Comparison of ENCODE assay signal across 17 cellular contexts in the genomic region with DNA sequence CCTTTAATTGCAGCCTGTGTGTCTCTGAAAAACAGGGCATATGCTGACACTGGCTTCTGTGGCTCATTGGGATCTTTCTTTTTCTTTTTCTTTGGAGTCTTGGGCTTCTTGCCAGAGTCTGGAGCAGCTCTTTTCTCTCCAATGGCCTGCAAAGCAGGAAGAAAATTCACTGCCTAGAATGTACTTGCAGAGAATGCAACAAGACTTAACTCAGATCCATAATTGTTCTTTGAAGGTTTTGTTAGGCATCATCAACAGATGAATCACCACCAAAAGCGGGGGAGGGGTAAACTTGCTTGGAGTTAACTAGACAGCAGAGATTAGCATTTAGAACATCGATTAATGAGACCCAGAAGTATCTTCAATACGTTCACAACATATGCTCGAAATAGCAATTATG.
DNase-seq lines count a peak whose midpoint lies in the region; ATAC-seq and FAIRE-seq lines count a peak whose summit lies in the region.
"Had no signal": no experiment of that assay in that cellular context is flagged by ENCODE, and none has a peak within 500 bp of the region (broad histone marks: within the 10 kb centered on the region; RNA-seq: fewer than 3 reads in every experiment).

No MANE protein-coding gene starts in this region.

- H3K9me3 Mint-ChIP-seq in activated T-helper 17 cell treated with anti-CD3 and anti-CD28 coated beads, Interleukin-2, amount 50 U/mL, for 72 hours, result peaks cover 8% of the 10 kb centered on the region
- H3K9me3 Mint-ChIP-seq: activated naive CD4-positive, alpha-beta T cell treated with anti-CD3 and anti-CD28 coated beads, Interleukin-2, amount 50 U/mL, for 24 hours; stimulated activated naive CD8-positive, alpha-beta T cell treated with anti-CD3 and anti-CD28 coated beads, Interleukin-15, Interleukin-2, amounts not matched to agents 100 ng/mL and 50 ng/mL, for 24 hours had no signal

- H3K27me3 Mint-ChIP-seq in activated T-helper 17 cell treated with anti-CD3 and anti-CD28 coated beads, Interleukin-2, amount 50 U/mL, for 72 hours, result no peaks in the 10 kb centered on the region
- H3K27me3 Mint-ChIP-seq: activated naive CD4-positive, alpha-beta T cell treated with anti-CD3 and anti-CD28 coated beads, Interleukin-2, amount 50 U/mL, for 24 hours; stimulated activated naive CD8-positive, alpha-beta T cell treated with anti-CD3 and anti-CD28 coated beads, Interleukin-15, Interleukin-2, amounts not matched to agents 100 ng/mL and 50 ng/mL, for 24 hours had no signal

- peak; percentile 62 for DNase-seq in NCI-H82 (lab: John Stamatoyannopoulos, UW)
- no peak for DNase-seq in NCI-H82 treated with DMSO at 0.1 percent for 48 hours (lab: John Stamatoyannopoulos, UW; ENCODE audit: unreplicated experiment)
- peak; percentile 70 for DNase-seq in astrocyte of the hippocampus (ENCODE audit: low read depth, low spot score)
- DNase-seq in islet precursor cell, result peak; percentile 74
- peak; percentile 28 for DNase-seq in urothelium cell line (ENCODE audit: low spot score)
- DNase-seq in NCI-H1092 treated with DMSO at 0.1 percent for 48 hours (lab: John Stamatoyannopoulos, UW), result no peak
- DNase-seq in SIG-M5 treated with dmso at 0.1 percent for 504 hours (lab: John Stamatoyannopoulos, UW; ENCODE audit: unreplicated experiment), result no peak
- DNase-seq: cortex of kidney; left ventricle myocardium superior; NCI-H345; stimulated activated CD4-positive, alpha-beta T cell treated with anti-CD3 and anti-CD28 coated beads, Interleukin-2, amount 100 ng/mL, for 24 hours; upper lobe of right lung had no signal

- ATAC-seq in activated T-helper 17 cell treated with anti-CD3 and anti-CD28 coated beads, Interleukin-2, amount 50 U/mL, for 72 hours (replicated peaks), result no peak
- ATAC-seq: left ventricle myocardium superior, Right ventricle myocardium inferior, sciatic nerve, upper lobe of right lung had no signal

- no peaks in the 10 kb centered on the region for H3K36me3 Mint-ChIP-seq in activated T-helper 17 cell treated with anti-CD3 and anti-CD28 coated beads, Interleukin-2, amount 50 U/mL, for 72 hours (ENCODE audit: low read depth)
- H3K36me3 Mint-ChIP-seq: activated naive CD4-positive, alpha-beta T cell treated with anti-CD3 and anti-CD28 coated beads, Interleukin-2, amount 50 U/mL, for 24 hours had no signal

- H3K27ac Mint-ChIP-seq in activated T-helper 17 cell treated with anti-CD3 and anti-CD28 coated beads, Interleukin-2, amount 50 U/mL, for 72 hours, result no peak overlapping the region
- H3K27ac Mint-ChIP-seq: activated naive CD4-positive, alpha-beta T cell treated with anti-CD3 and anti-CD28 coated beads, Interleukin-2, amount 50 U/mL, for 24 hours; stimulated activated naive CD8-positive, alpha-beta T cell treated with anti-CD3 and anti-CD28 coated beads, Interleukin-15, Interleukin-2, amounts not matched to agents 100 ng/mL and 50 ng/mL, for 24 hours had no signal

- H3K4me1 Mint-ChIP-seq in activated T-helper 17 cell treated with anti-CD3 and anti-CD28 coated beads, Interleukin-2, amount 50 U/mL, for 72 hours, result no peaks in the 10 kb centered on the region
- H3K4me1 Mint-ChIP-seq: activated naive CD4-positive, alpha-beta T cell treated with anti-CD3 and anti-CD28 coated beads, Interleukin-2, amount 50 U/mL, for 24 hours had no signal

- H3K4me3 Mint-ChIP-seq in activated T-helper 17 cell treated with anti-CD3 and anti-CD28 coated beads, Interleukin-2, amount 50 U/mL, for 72 hours, result no peak overlapping the region
- H3K4me3 Mint-ChIP-seq: activated naive CD4-positive, alpha-beta T cell treated with anti-CD3 and anti-CD28 coated beads, Interleukin-2, amount 50 U/mL, for 24 hours; stimulated activated naive CD8-positive, alpha-beta T cell treated with anti-CD3 and anti-CD28 coated beads, Interleukin-15, Interleukin-2, amounts not matched to agents 100 ng/mL and 50 ng/mL, for 24 hours had no signal

- FAIRE-seq in urothelium cell line (lab: Jason Lieb, UNC), result peak; percentile 17

Comparison
In these comparisons a context has a peak if more than half of its experiments do, and no peak if none do; other contexts are left out.
1. DNase-seq: peak in NCI-H82 (single experiment), astrocyte of the hippocampus (single experiment), islet precursor cell (single experiment) and urothelium cell line (single experiment); none in NCI-H82 treated with DMSO at 0.1 percent for 48 hours (single experiment), NCI-H1092 treated with DMSO at 0.1 percent for 48 hours (single experiment) and SIG-M5 treated with dmso at 0.1 percent for 504 hours (single experiment).